1 cellular context compared by ENCODE assay signal in genomic region chr5:65125681-65126080, GRCh38.
TF ChIP-seq lines count a peak whose summit lies in the region.

No MANE protein-coding gene starts in this region.

TF ChIP-seq in GM23338, 12 proteins besides CTCF, POLR2A, EP300 and RAD21 (continued from another document):
- TF ChIP-seq, protein P1, sequence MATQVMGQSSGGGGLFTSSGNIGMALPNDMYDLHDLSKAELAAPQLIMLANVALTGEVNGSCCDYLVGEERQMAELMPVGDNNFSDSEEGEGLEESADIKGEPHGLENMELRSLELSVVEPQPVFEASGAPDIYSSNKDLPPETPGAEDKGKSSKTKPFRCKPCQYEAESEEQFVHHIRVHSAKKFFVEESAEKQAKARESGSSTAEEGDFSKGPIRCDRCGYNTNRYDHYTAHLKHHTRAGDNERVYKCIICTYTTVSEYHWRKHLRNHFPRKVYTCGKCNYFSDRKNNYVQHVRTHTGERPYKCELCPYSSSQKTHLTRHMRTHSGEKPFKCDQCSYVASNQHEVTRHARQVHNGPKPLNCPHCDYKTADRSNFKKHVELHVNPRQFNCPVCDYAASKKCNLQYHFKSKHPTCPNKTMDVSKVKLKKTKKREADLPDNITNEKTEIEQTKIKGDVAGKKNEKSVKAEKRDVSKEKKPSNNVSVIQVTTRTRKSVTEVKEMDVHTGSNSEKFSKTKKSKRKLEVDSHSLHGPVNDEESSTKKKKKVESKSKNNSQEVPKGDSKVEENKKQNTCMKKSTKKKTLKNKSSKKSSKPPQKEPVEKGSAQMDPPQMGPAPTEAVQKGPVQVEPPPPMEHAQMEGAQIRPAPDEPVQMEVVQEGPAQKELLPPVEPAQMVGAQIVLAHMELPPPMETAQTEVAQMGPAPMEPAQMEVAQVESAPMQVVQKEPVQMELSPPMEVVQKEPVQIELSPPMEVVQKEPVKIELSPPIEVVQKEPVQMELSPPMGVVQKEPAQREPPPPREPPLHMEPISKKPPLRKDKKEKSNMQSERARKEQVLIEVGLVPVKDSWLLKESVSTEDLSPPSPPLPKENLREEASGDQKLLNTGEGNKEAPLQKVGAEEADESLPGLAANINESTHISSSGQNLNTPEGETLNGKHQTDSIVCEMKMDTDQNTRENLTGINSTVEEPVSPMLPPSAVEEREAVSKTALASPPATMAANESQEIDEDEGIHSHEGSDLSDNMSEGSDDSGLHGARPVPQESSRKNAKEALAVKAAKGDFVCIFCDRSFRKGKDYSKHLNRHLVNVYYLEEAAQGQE (IDR thresholded peaks at IDR 0.05; ENCODE audit: unreplicated experiment): no peak
- TF ChIP-seq ZNF114 (CRISPR knock-in tag; IDR thresholded peaks at IDR 0.05) (no peak), NANOG (IDR thresholded peaks at IDR 0.05; ENCODE audit: borderline replicate concordance) (no peak), STAT1 (IDR thresholded peaks at IDR 0.05; ENCODE audit: unreplicated experiment) (no peak), EZH2phosphoT487 (IDR thresholded peaks at IDR 0.05; ENCODE audit: unreplicated experiment) (no peak), JUNB (IDR thresholded peaks at IDR 0.05; ENCODE audit: unreplicated experiment) (no peak), POLR2AphosphoS5 (IDR thresholded peaks at IDR 0.05; ENCODE audit: low read depth) (no peak), ZNF462 (CRISPR knock-in tag; IDR thresholded peaks at IDR 0.05) (no peak), CREB1 (CRISPR knock-in tag; IDR thresholded peaks at IDR 0.05; ENCODE audit: low read depth) (no peak)
- TF ChIP-seq, protein P2, sequence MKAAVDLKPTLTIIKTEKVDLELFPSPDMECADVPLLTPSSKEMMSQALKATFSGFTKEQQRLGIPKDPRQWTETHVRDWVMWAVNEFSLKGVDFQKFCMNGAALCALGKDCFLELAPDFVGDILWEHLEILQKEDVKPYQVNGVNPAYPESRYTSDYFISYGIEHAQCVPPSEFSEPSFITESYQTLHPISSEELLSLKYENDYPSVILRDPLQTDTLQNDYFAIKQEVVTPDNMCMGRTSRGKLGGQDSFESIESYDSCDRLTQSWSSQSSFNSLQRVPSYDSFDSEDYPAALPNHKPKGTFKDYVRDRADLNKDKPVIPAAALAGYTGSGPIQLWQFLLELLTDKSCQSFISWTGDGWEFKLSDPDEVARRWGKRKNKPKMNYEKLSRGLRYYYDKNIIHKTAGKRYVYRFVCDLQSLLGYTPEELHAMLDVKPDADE (IDR thresholded peaks at IDR 0.05): no peak
